ENCODE assay signal across 8 cellular contexts in the genomic region with DNA sequence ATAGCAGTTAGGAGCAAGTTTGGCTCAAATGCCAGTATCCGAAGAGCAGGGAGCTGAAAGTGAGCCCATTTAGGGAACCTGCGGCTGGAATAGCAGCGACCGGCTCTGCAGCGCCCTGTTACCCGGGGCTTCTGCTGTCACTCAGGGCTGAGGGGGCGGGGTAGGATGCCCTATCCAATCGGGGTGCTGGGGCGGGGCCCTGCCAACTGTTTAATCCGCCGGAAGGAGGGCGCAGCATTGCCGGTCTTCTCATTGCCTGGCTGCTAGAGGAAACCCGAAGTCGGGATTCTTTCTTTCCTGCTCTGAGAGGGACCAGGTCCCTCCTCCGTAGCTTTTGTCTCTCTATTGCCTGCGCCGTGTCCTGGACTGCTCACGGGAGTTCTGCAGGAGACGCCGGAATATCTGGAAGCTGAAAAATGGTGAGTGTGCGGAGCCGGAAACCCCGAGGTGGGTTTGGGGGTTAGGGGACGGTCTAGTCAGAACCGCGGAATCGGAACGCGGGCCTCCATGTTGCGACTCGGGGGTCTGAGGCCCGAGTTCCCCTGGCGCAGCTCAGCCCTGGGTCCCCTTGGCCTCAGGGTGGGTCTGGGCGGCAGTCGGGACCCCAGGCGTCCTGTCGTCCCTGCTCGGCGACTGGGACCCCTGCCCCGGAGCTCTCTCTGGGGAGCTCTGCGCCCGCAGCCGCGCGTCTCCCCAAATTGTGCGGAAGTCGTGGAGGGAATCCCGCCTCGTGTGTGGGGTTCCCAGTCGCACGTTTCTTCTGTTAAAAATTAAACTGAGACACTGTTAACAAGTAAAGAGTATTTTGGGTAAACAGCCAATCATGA. TPM values are rescaled to one million over a fixed set of nuclear protein-coding genes. Genes with fewer than 3 reads are reported as not detected.
DNase-seq lines count a peak whose midpoint lies in the region; TF ChIP-seq lines count a peak whose summit lies in the region.

No MANE protein-coding gene starts in this region.

- peaks cover 31% of the 10 kb centered on the region for H3K4me1 Mint-ChIP-seq in activated naive CD8-positive, alpha-beta T cell treated with anti-CD3 and anti-CD28 coated beads for 36 hours

- no peak overlapping the region for H2AK5ac ChIP-seq in trophoblast cell (ENCODE audit: low read length)

- peak overlapping the region; percentile 43 for H2BK5ac ChIP-seq in trophoblast cell (ENCODE audit: low read depth, low read length, poor library complexity)

- intact Hi-C loops in cardiac septum (cut with DNase I): loop anchor here (1.0 to 5.0 kb wide), 4 partner anchors 23 to 190 kb away; partner anchors contain the start of gene ZNF491

- H3K27ac ChIP-seq in trophoblast cell (ENCODE audit: low read depth, low read length) (peak overlapping the region; percentile 75), tibial nerve (peak overlapping the region; percentile 28 to 80 (median 75))

- H3K4me3 ChIP-seq in H7 (ENCODE audit: insufficient read depth, low read depth, low read length) (peak overlapping the region; percentile 69), trophoblast cell (ENCODE audit: low read depth, low read length) (peak overlapping the region; percentile 88), tibial nerve (peak overlapping the region; percentile 57 to 79 (median 70))

- no peaks in the 10 kb centered on the region for H3K27me3 ChIP-seq in H7 (ENCODE audit: control insufficient read depth, insufficient read depth, low read length)
- no peaks in the 10 kb centered on the region for H3K27me3 ChIP-seq in trophoblast cell (ENCODE audit: insufficient read depth, low read length)
- H3K27me3 ChIP-seq in tibial nerve: no peaks in the 10 kb centered on the region

- no CpG with 5 or more reads among the region's 52 CpGs for WGBS in trophoblast cell (ENCODE audit: extremely low coverage, insufficient coverage, insufficient read length)
- WGBS in tibial nerve, 2 donors: 0 to 1% methylated on average over 34 to 45 of the region's 52 CpGs

- H3K36me3 Mint-ChIP-seq in activated naive CD8-positive, alpha-beta T cell treated with anti-CD3 and anti-CD28 coated beads for 36 hours: peaks cover 11% of the 10 kb centered on the region

- H2BK120ac ChIP-seq in trophoblast cell (ENCODE audit: insufficient read depth, low read length, poor library complexity): no peak overlapping the region

- H3K79me2 ChIP-seq in trophoblast cell (ENCODE audit: control insufficient read depth, insufficient read depth, low read length, poor library complexity): peaks cover 3% of the 10 kb centered on the region

- H3K4me3 Mint-ChIP-seq in activated naive CD8-positive, alpha-beta T cell treated with anti-CD3 and anti-CD28 coated beads for 36 hours: peak overlapping the region; percentile 99

- peak overlapping the region; percentile 60 for H4K91ac ChIP-seq in trophoblast cell (ENCODE audit: low read depth, low read length)

- H3K4ac ChIP-seq in trophoblast cell (ENCODE audit: low read depth, low read length): peak overlapping the region; percentile 39

- DNase-seq in Daoy (ENCODE audit: low read depth) (peak; percentile 96), H7 (peak; percentile 94), NAMALWA (ENCODE audit: low spot score) (peak; percentile 95), SKM-1 treated with dmso at 0.1 percent for 144 hours (lab: John Stamatoyannopoulos, UW; ENCODE audit: unreplicated experiment) (peak; percentile 96), cardiac septum (ENCODE audit: low spot score) (peak; percentile 99), trophoblast cell (peak; percentile 94 to 95), tibial nerve (ENCODE audit: low spot score in 2 of 2) (peak; percentile 92 to 96)
- DNase-seq in activated naive CD8-positive, alpha-beta T cell treated with anti-CD3 and anti-CD28 coated beads for 36 hours: peak; percentile 93

- peak overlapping the region; percentile 11 for H4K12ac ChIP-seq in trophoblast cell (ENCODE audit: low read depth, low read length)

- H3K9me3 ChIP-seq in trophoblast cell (ENCODE audit: insufficient read depth, low read depth, low read length): peaks cover 3% of the 10 kb centered on the region
- H3K9me3 ChIP-seq in tibial nerve: peaks cover 0 to 3% (median 0%) of the 10 kb centered on the region in 4 donors

- H3K36me3 ChIP-seq in H7 (replicated peaks; ENCODE audit: control insufficient read depth, insufficient read depth, low read length): peaks cover 2% of the 10 kb centered on the region
- peaks cover 0 to under 1% of the 10 kb centered on the region in 2 experiments for H3K36me3 ChIP-seq in trophoblast cell (ENCODE audit: control insufficient read depth in 1 of 2, insufficient read depth in 2 of 2, low read length in 2 of 2)
- H3K36me3 ChIP-seq in tibial nerve: no peaks in the 10 kb centered on the region

- H3K79me1 ChIP-seq in trophoblast cell (ENCODE audit: low read length): peaks cover 3% of the 10 kb centered on the region

- peak overlapping the region; percentile 97 for H3K4me2 ChIP-seq in trophoblast cell (ENCODE audit: low read length)

- H3K4me1 ChIP-seq in trophoblast cell (ENCODE audit: control insufficient read depth in 1 of 2, insufficient read depth in 2 of 2, low read length in 2 of 2): no peaks in the 10 kb centered on the region
- peaks cover 0 to 7% (median 2%) of the 10 kb centered on the region in 4 donors for H3K4me1 ChIP-seq in tibial nerve

- peak overlapping the region; percentile 92 for H3K9ac ChIP-seq in trophoblast cell (ENCODE audit: low read length)

- H3K27me3 Mint-ChIP-seq in activated naive CD8-positive, alpha-beta T cell treated with anti-CD3 and anti-CD28 coated beads for 36 hours: no peaks in the 10 kb centered on the region

- peak; percentile 27 to 90 for TF ChIP-seq EP300 in tibial nerve (IDR thresholded peaks at IDR 0.05)

- H3K18ac ChIP-seq in trophoblast cell (ENCODE audit: low read length): peak overlapping the region; percentile 71

- H3K23ac ChIP-seq in trophoblast cell (ENCODE audit: low read length): no peak overlapping the region

- H2BK12ac ChIP-seq in trophoblast cell (ENCODE audit: low read length): no peak overlapping the region

- peak overlapping the region; percentile 98 for H3K27ac Mint-ChIP-seq in activated naive CD8-positive, alpha-beta T cell treated with anti-CD3 and anti-CD28 coated beads for 36 hours

- TF ChIP-seq POLR2A in tibial nerve (IDR thresholded peaks at IDR 0.05): peak; percentile 28 to 70

- peaks cover 4% of the 10 kb centered on the region for H3K9me3 Mint-ChIP-seq in activated naive CD8-positive, alpha-beta T cell treated with anti-CD3 and anti-CD28 coated beads for 36 hours

- H4K8ac ChIP-seq in trophoblast cell (ENCODE audit: low read depth, low read length): peak overlapping the region; percentile 83

- no peak for TF ChIP-seq CTCF in tibial nerve (IDR thresholded peaks at IDR 0.05)

- H3K14ac ChIP-seq in trophoblast cell (ENCODE audit: low read length): peak overlapping the region; percentile 47

- H2AFZ ChIP-seq in trophoblast cell (ENCODE audit: insufficient read depth, low read length, poor library complexity): peak overlapping the region; percentile 65

RNA-seq across cellular contexts. Expression of gene ZNF763, which starts 22.8 kb away (rescaled TPM):
- not detected in 2 replicates for total RNA-seq in Daoy (2014; rRNA removed; shearing (Covaris generic))
- total RNA-seq in H7 (2014; rRNA removed; shearing (Covaris generic)): 0.33 TPM in 1 of 2 replicates, not detected in the other
- total RNA-seq in activated naive CD8-positive, alpha-beta T cell treated with anti-CD3 and anti-CD28 coated beads for 36 hours: under 1 TPM; 0.85 to 0.96 TPM
- total RNA-seq in cardiac septum (3.1 TPM), tibial nerve (10 to 100 TPM in 2 of 4 donors, 1 to 10 TPM in 2; 8.2 to 19.0 (median 11.6) TPM)
- polyA plus RNA-seq in trophoblast cell (2013): 1.9 and 2.1 TPM in 2 replicates

RNA-seq across cellular contexts. Expression of gene ZNF433, which starts 47.9 kb away (rescaled TPM):
- 3.3 and 9.7 TPM in 2 replicates for total RNA-seq in Daoy (2014; rRNA removed; shearing (Covaris generic))
- 0.11 TPM in 1 of 2 replicates, not detected in the other for total RNA-seq in H7 (2014; rRNA removed; shearing (Covaris generic))
- total RNA-seq in activated naive CD8-positive, alpha-beta T cell treated with anti-CD3 and anti-CD28 coated beads for 36 hours: 1 to 10 TPM; 2.2 to 2.3 TPM
- 4.3 TPM for total RNA-seq in cardiac septum
- 5.0 and 5.5 TPM in 2 replicates for polyA plus RNA-seq in trophoblast cell (2013)
- total RNA-seq in tibial nerve: 1 to 10 TPM; 4.5 to 8.0 (median 5.4) TPM

Comparison
In these comparisons a context has a peak if more than half of its experiments do, and no peak if none do; other contexts are left out.
1. Peak in every context shown above with its lines: DNase-seq, H3K4me3 ChIP-seq and H3K27ac ChIP-seq.